In genomic region chr10:71381611-71382010, GRCh38 we compare ENCODE assay signal across 24 cellular contexts.
"Had no signal": no experiment of that assay in that cellular context is flagged by ENCODE, and none has a peak within 500 bp of the region (broad histone marks: within the 10 kb centered on the region; RNA-seq: fewer than 3 reads in every experiment).

No MANE protein-coding gene starts in this region.

- H3K36me3 Mint-ChIP-seq: immature natural killer cell; memory B cell; natural killer cell; stimulated activated effector memory CD8-positive, alpha-beta T cell treated with anti-CD3 and anti-CD28 coated beads, Interleukin-12 subunit alpha, Interleukin-12 subunit beta, amount 100 ng/mL, for 72 hours had no signal

- H3K27me3 ChIP-seq: dorsolateral prefrontal cortex, neutrophil, pancreas, right atrium auricular region, stomach, thyroid gland, vagina had no signal

- H3K4me3 ChIP-seq: dorsolateral prefrontal cortex, lung, pancreas, right atrium auricular region, smooth muscle cell, stomach, thyroid gland, vagina had no signal

- H3K36me3 ChIP-seq: neutrophil, pancreas, right atrium auricular region, stomach, thyroid gland, vagina had no signal

- H3K9me3 Mint-ChIP-seq: immature natural killer cell; memory B cell; natural killer cell; stimulated activated effector memory CD8-positive, alpha-beta T cell treated with anti-CD3 and anti-CD28 coated beads, Interleukin-12 subunit alpha, Interleukin-12 subunit beta, amount 100 ng/mL, for 72 hours had no signal

- H3K27me3 Mint-ChIP-seq: memory B cell had no signal

- H3K9me3 ChIP-seq: neutrophil, pancreas, right atrium auricular region, stomach, thyroid gland, vagina had no signal

- ATAC-seq: natural killer cell; pancreas; sciatic nerve; stimulated activated effector memory CD8-positive, alpha-beta T cell treated with anti-CD3 and anti-CD28 coated beads, Interleukin-12 subunit alpha, Interleukin-12 subunit beta, amount 100 ng/mL, for 72 hours had no signal

- H3K4me3 Mint-ChIP-seq: immature natural killer cell; memory B cell; natural killer cell; stimulated activated effector memory CD8-positive, alpha-beta T cell treated with anti-CD3 and anti-CD28 coated beads, Interleukin-12 subunit alpha, Interleukin-12 subunit beta, amount 100 ng/mL, for 72 hours had no signal

- DNase-seq: cortex of kidney; dorsolateral prefrontal cortex; effector CD4-positive, alpha-beta T cell; hypothalamus; immature natural killer cell; islet precursor cell; natural killer cell; pancreas; stimulated activated CD4-positive, alpha-beta T cell treated with anti-CD3 and anti-CD28 coated beads, Interleukin-12 subunit alpha, Interleukin-12 subunit beta, amount 100 ng/mL, for 4 hours; stimulated activated CD4-positive, alpha-beta T cell treated with anti-CD3 and anti-CD28 coated beads, Interleukin-1b, Interleukin-23, amount 100 ng/mL, for 48 hours; stimulated activated CD4-positive, alpha-beta T cell treated with anti-CD3 and anti-CD28 coated beads, Interleukin-4, amount 100 ng/mL, for 24 hours; stimulated activated naive CD4-positive, alpha-beta T cell treated with Interleukin-2 at 50 U/mL for 16 hours; stomach; thyroid gland; trophoblast cell had no signal

- H3K27ac ChIP-seq: dorsolateral prefrontal cortex, neutrophil, pancreas, right atrium auricular region, stomach, thyroid gland, vagina had no signal

- H3K27ac Mint-ChIP-seq: immature natural killer cell; memory B cell; natural killer cell; progenitor cell of endocrine pancreas; stimulated activated effector memory CD8-positive, alpha-beta T cell treated with anti-CD3 and anti-CD28 coated beads, Interleukin-12 subunit alpha, Interleukin-12 subunit beta, amount 100 ng/mL, for 72 hours had no signal
